Comparison of ENCODE assay signal across 8 cellular contexts in the genomic region with DNA sequence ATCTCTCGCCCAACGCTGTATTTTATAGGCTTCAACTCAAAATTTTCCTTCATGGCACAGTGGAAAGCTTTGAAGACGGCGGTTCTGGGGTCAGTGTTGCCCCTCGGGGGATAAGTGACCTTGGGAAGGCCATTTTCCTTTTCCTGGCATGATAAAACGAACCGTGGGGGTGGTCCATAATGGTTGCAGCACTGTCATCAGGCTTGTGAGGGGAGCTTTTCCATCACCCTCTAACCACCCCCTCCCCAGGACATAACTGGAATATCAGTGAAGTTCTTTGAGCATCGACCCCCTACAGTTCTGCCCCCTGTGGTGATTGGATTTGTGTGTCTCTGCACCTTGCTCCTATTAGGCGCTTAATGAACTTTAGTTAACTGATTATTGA. TPM values are rescaled to one million over a fixed set of nuclear protein-coding genes. Genes with fewer than 3 reads are reported as not detected.
DNase-seq lines count a peak whose midpoint lies in the region; ATAC-seq, FAIRE-seq and TF ChIP-seq lines count a peak whose summit lies in the region.

No MANE protein-coding gene starts in this region.

- peak overlapping the region; percentile 71 for H3K4me3 ChIP-seq in BE2C (ENCODE audit: low read depth, low read length)
- H3K4me3 ChIP-seq in HEK293 (ENCODE audit: low read depth, low read length) = peak overlapping the region; percentile 68
- peak overlapping the region; percentile 61 for H3K4me3 ChIP-seq in K562
- H3K4me3 ChIP-seq in lower lobe of right lung = peak overlapping the region; percentile 72
- H3K4me3 ChIP-seq in upper lobe of right lung = peak overlapping the region; percentile 68

- H3K27ac ChIP-seq in HEK293 (ENCODE audit: extremely low read depth, low read depth, low read length) = no peak overlapping the region
- peak overlapping the region; percentile 71 for H3K27ac ChIP-seq in K562 (ENCODE audit: extremely low read depth, low read depth, low read length)
- peak overlapping the region; percentile 97 for H3K27ac ChIP-seq in lower lobe of right lung
- peak overlapping the region; percentile 99 for H3K27ac ChIP-seq in upper lobe of right lung

- no peaks in the 10 kb centered on the region for H3K4me1 ChIP-seq in BE2C
- peaks cover 13% of the 10 kb centered on the region; the same call in 1 of the 2 replicates for H3K4me1 ChIP-seq in HEK293 (ENCODE audit: control insufficient read depth, insufficient read depth, low read length)
- peaks cover 23 to 35% of the 10 kb centered on the region in 2 experiments for H3K4me1 ChIP-seq in K562 (replicated peaks in 1 of 2; ENCODE audit: control insufficient read depth in 2 of 2, insufficient read depth in 2 of 2, low read length in 2 of 2)
- peaks cover 56% of the 10 kb centered on the region for H3K4me1 ChIP-seq in lower lobe of right lung
- peaks cover 38% of the 10 kb centered on the region for H3K4me1 ChIP-seq in upper lobe of right lung

- TF ChIP-seq CTCF in BE2C (IDR thresholded peaks at IDR 0.05; ENCODE audit: low read depth, low read length) = peak; percentile 33
- 0 out of 2 replicates have a peak, but pooled peaks have one; percentile 7 for TF ChIP-seq CTCF in HEK293 (tag by site-specific recombination; IDR thresholded peaks at IDR 0.05)
- TF ChIP-seq CTCF in K562 (IDR thresholded peaks at IDR 0.05 in 2 of 3, conservative IDR thresholded peaks at IDR 0.05 in 1 of 3; ENCODE audit: insufficient read depth in 2 of 3, low read depth in 1 of 3, low read length in 3 of 3) = no peak; a peak in 1 of 6 replicates
- no peak for TF ChIP-seq CTCF in lower lobe of right lung (IDR thresholded peaks at IDR 0.05)
- peak; percentile 8 for TF ChIP-seq CTCF in upper lobe of right lung (IDR thresholded peaks at IDR 0.05)

- H3K9ac ChIP-seq in K562 (ENCODE audit: insufficient read depth in 1 of 2, low read depth in 2 of 2, low read length in 2 of 2) = peak overlapping the region; percentile 85 to 89

- CTCF ChIA-PET in HEK293 (lab: Yijun Ruan, JAX) = interaction anchor here (0.5 to 5.3 kb wide), 14 partner anchors 9 to 706 kb away, joined by 3 to 45 read pairs (median 5); no protein-coding TSS in a partner anchor
- CTCF ChIA-PET in K562 (lab: Yijun Ruan, JAX; ENCODE audit: low intra/inter-chr PET ratio) = interaction anchor here (1.3 kb wide), 1 partner anchor 56 kb away, joined by 4 read pairs; no protein-coding TSS in a partner anchor

- intact Hi-C loops in K562 (cut with micrococcal nuclease) = loop anchor here (2.0 to 5.0 kb wide), 3 partner anchors 36 to 432 kb away; no protein-coding TSS in a partner anchor
- intact Hi-C loops in lower lobe of right lung (cut with DNase I) = loop anchor here (5.0 kb wide), 1 partner anchor 162 kb away; no protein-coding TSS in a partner anchor
- intact Hi-C loops in upper lobe of right lung (cut with DNase I) = no loop called here

- no peak for FAIRE-seq in K562 (lab: Jason Lieb, UNC)

- no peaks in the 10 kb centered on the region; the same call in 2 of the 3 replicates for H3K79me2 ChIP-seq in K562 (ENCODE audit: control insufficient read depth, insufficient read depth, low read length)

- H3K9me3 ChIP-seq in BE2C (no peaks in the 10 kb centered on the region), HEK293 (ENCODE audit: control insufficient read depth, insufficient read depth, low read depth, low read length) (no peaks in the 10 kb centered on the region), K562 (replicated peaks; ENCODE audit: control insufficient read depth, insufficient read depth, low read depth, low read length) (no peaks in the 10 kb centered on the region), lower lobe of right lung (no peaks in the 10 kb centered on the region), upper lobe of right lung (no peaks in the 10 kb centered on the region)

- no peak for TF ChIP-seq EP300 in K562 (IDR thresholded peaks at IDR 0.05; ENCODE audit: low read length)

- no peaks in the 10 kb centered on the region for H4K20me1 ChIP-seq in K562 (replicated peaks; ENCODE audit: control insufficient read depth, insufficient read depth, low read length)

- ATAC-seq in K562 (no peak), lower lobe of right lung (no peak), upper lobe of right lung (no peak), HG03432 (IDR thresholded peaks at IDR 0.05; ENCODE audit: unreplicated experiment) (no peak)

- TSS peak; percentile 91 for BruUV-seq in K562 (replicated peaks; lab: Mats Ljungman, UMichigan)

- peak overlapping the region; percentile 78 for H2AFZ ChIP-seq in K562 (ENCODE audit: low read depth, low read length)

- H3K27me3 ChIP-seq in BE2C (no peaks in the 10 kb centered on the region), K562 (ENCODE audit: control insufficient read depth in 2 of 2, insufficient read depth in 2 of 2, low read length in 2 of 2) (no peaks in the 10 kb centered on the region), lower lobe of right lung (ENCODE audit: low read depth) (no peaks in the 10 kb centered on the region), upper lobe of right lung (no peaks in the 10 kb centered on the region)

- 7% methylated on average over 9 of the region's 9 CpGs for WGBS in K562 (ENCODE audit: insufficient coverage, low coverage, missing lambda C conversion rate)

- no peak for TF ChIP-seq RAD21 in K562 (CRISPR knock-in tag; conservative IDR thresholded peaks at IDR 0.05 in 1 of 2, IDR thresholded peaks at IDR 0.05 in 1 of 2)

- H3K36me3 ChIP-seq in BE2C = no peaks in the 10 kb centered on the region
- H3K36me3 ChIP-seq in HEK293 (ENCODE audit: control insufficient read depth in 2 of 2, insufficient read depth in 1 of 2, low read length in 2 of 2) = no peaks in the 10 kb centered on the region
- no peaks in the 10 kb centered on the region for H3K36me3 ChIP-seq in K562 (ENCODE audit: control insufficient read depth, insufficient read depth, low read length)
- no peaks in the 10 kb centered on the region for H3K36me3 ChIP-seq in lower lobe of right lung
- H3K36me3 ChIP-seq in upper lobe of right lung = no peaks in the 10 kb centered on the region

- in situ Hi-C loops in K562 (cut with MboI) = no loop called here

- H3K9me1 ChIP-seq in K562 (ENCODE audit: control insufficient read depth, insufficient read depth, low read length) = no peaks in the 10 kb centered on the region

- DNase-seq in BE2C (no peak), K562 (ENCODE audit: extremely low read depth in 1 of 4, low spot score in 3 of 4) (peak in 1 of 4 experiments; percentile 25), lower lobe of right lung (no peak), upper lobe of right lung (no peak), GOT3 (lab: John Stamatoyannopoulos, UW) (no peak), AG20443 (ENCODE audit: low spot score) (no peak)

- POLR2A ChIA-PET in HEK293 (lab: Yijun Ruan, JAX) (interaction anchor here (0.6 to 1.4 kb wide), 5 partner anchors 36 to 170 kb away, joined by 3 to 7 read pairs (median 4); partner anchors contain the start of gene NEK9), K562 (lab: Yijun Ruan, JAX) (interaction anchor here (1.0 to 1.6 kb wide), 3 partner anchors 11 to 18 kb away, joined by 7 to 11 read pairs (median 8); no protein-coding TSS in a partner anchor)

- peak overlapping the region; percentile 88 for H3K4me2 ChIP-seq in K562 (ENCODE audit: insufficient read depth, low read length)

- no peak for TF ChIP-seq POLR2A in K562 (conservative IDR thresholded peaks at IDR 0.05)

TF ChIP-seq in HEK293, 187 proteins besides CTCF, POLR2A, EP300 and RAD21 (continues in another document):
- TF ChIP-seq ZNF488 (tag by site-specific recombination; IDR thresholded peaks at IDR 0.05) (no peak), ZNF654 (tag by site-specific recombination; IDR thresholded peaks at IDR 0.05; ENCODE audit: low read depth) (0 out of 2 replicates have a peak, but pooled peaks have one; percentile 2), ZBTB21 (tag by site-specific recombination; IDR thresholded peaks at IDR 0.05) (no peak)

TF ChIP-seq in K562, 482 proteins besides CTCF, POLR2A, EP300 and RAD21 (continues in another document):
- TF ChIP-seq NR2F6 (CRISPR knock-in tag; IDR thresholded peaks at IDR 0.05) = no peak

RNA-seq across cellular contexts. Expression of gene FOS, which starts 16.0 kb away (rescaled TPM):
- 5.2 TPM for polyA plus RNA-seq in BE2C (2012; ENCODE audit: insufficient read depth, insufficient read length, low read depth)
- total RNA-seq in K562 (2011; cell fraction: chromatin; rRNA removed; ENCODE audit: low replicate concordance) = 20.9 and 54.0 TPM in 2 replicates
- 42.1 and 51.5 TPM in 2 replicates for total RNA-seq in K562 (2011; cell fraction: nucleolus; rRNA removed)
- 28.7 and 32.3 TPM in 2 replicates for total RNA-seq in K562 (2011; cell fraction: nucleoplasm; rRNA removed)
- total RNA-seq in K562 (2014; rRNA removed) (12.1 and 19.4 TPM in 2 replicates), K562 (2014; rRNA removed; fragmentation: Illumina TruSeq; extraction: Trizol) (4.2 and 8.9 TPM in 2 replicates), K562 (2015; rRNA removed; fragmentation: Illumina TruSeq; extraction: Trizol) (0.54 and 1.1 TPM in 2 replicates), K562 (2021) (13.8 and 17.4 TPM in 2 replicates), lower lobe of right lung (302 TPM), upper lobe of right lung (204 TPM)
- polyA plus RNA-seq in K562 (2011; rRNA removed) (3.6 and 5.7 TPM in 2 replicates), K562 (2014; fragmentation: Illumina TruSeq; extraction: Trizol) (8.2 and 12.8 TPM in 2 replicates), K562 (2014; fragmentation: Nextera tagmentation; extraction: Ambion mirVana) (1 to 10 TPM in 1 of 2 experiments, under 1 TPM in 1; 0.56 to 2.1 TPM), K562 (2014; rRNA removed) (11.6 and 14.8 TPM in 2 replicates)
- polyA plus RNA-seq in K562 (2011; cell fraction: cytosol; rRNA removed) = 3.7 and 20.6 TPM in 2 replicates
- polyA plus RNA-seq in K562 (2011; cell fraction: nucleus; rRNA removed) = 13.7 and 48.9 TPM in 2 replicates
- 8.3 and 9.7 TPM in 2 replicates for polyA plus RNA-seq in K562 (2012)
- 3.8 and 7.1 TPM in 2 replicates for polyA minus RNA-seq in K562 (2011; rRNA and poly(A)+ RNA removed)
- polyA minus RNA-seq in K562 (2011; cell fraction: cytosol; rRNA and poly(A)+ RNA removed) = 7.6 and 8.7 TPM in 2 replicates
- polyA minus RNA-seq in K562 (2011; cell fraction: nucleus; rRNA and poly(A)+ RNA removed) = 24.0 and 43.5 TPM in 2 replicates

Comparison
In these comparisons a context has a peak if more than half of its experiments do, and no peak if none do; other contexts are left out.
1. CTCF ChIP-seq: peak in BE2C (single experiment), HEK293 (single experiment) and upper lobe of right lung (single experiment); none in K562 (0 of 3) and lower lobe of right lung (single experiment).
2. Peak in every context shown above with its lines, with median percentiles within 50 percentile points of each other: H3K4me3 ChIP-seq.